1 cellular context compared by ENCODE assay signal in the genomic region with DNA sequence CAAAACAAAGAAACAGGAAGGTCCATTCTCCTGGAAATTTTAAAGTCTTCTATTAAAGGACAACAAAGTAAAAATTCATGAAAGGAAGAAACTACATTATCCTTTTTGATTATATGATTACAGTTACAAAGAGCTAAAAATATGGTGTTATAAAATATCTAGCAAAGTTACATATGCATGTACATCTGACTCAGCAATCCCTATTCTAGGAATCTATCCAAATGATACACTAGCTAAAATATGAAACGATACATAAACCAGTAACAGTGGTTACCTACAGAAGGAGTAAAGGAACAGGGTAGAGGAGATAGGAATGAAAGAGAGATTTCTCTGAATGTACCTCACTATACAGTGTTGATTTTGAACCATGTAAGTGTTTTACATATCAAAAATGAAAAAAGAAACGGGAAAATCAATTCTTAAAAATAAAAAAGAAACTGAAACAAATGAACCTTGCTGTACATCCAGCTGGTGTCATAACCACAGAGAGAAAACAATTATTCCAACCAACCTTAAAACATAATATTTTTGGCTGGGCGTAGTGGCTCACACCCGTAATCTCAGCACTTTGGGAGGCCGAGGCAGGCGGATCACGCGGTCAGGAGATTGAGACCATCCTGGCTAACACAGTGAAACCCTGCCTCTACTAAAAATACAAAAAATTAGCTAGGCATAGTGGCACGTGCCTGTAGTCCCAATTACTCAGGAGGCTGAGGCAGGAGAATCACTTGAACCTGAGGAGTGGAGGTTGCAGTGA.
TF ChIP-seq lines count a peak whose summit lies in the region.

No MANE protein-coding gene starts in this region.

TF ChIP-seq in IMR-90, 13 proteins besides CTCF, POLR2A, EP300 and RAD21 (continued from another document):
- TF ChIP-seq MAFK (IDR thresholded peaks at IDR 0.05; ENCODE audit: low read depth, low read length) (peak; percentile 30), CEBPB (IDR thresholded peaks at IDR 0.05; ENCODE audit: low read depth, low read length) (no peak), FOS (IDR thresholded peaks at IDR 0.05; ENCODE audit: low read depth, low read length) (no peak), NFE2L2 (IDR thresholded peaks at IDR 0.05; ENCODE audit: low read depth, low read length) (no peak), SMC3 (IDR thresholded peaks at IDR 0.05; ENCODE audit: low read depth, low read length) (no peak)
